ENCODE assay signal across 18 cellular contexts in genomic region chr2:127662937-127663565, GRCh38. TPM values are rescaled to one million over a fixed set of nuclear protein-coding genes. Genes with fewer than 3 reads are reported as not detected.
DNase-seq lines count a peak whose midpoint lies in the region; ATAC-seq and TF ChIP-seq lines count a peak whose summit lies in the region.
"Had no signal": no experiment of that assay in that cellular context is flagged by ENCODE, and none has a peak within 500 bp of the region (broad histone marks: within the 10 kb centered on the region; RNA-seq: fewer than 3 reads in every experiment).

No MANE protein-coding gene starts in this region.

- no peaks in the 10 kb centered on the region for H3K79me1 ChIP-seq in neuronal stem cell (ENCODE audit: low read depth, low read length)

- TF ChIP-seq EP300 in tibial nerve (IDR thresholded peaks at IDR 0.05): no peak

- BruUV-seq in A673 (replicated peaks; lab: Mats Ljungman, UMichigan): no TSS peak

- H2BK12ac ChIP-seq in neuronal stem cell (ENCODE audit: low read length): no peak overlapping the region

- peak overlapping the region in 8 of 10 donors; percentile 28 to 55 (median 42) for H3K4me3 ChIP-seq in heart right ventricle
- no peak overlapping the region for H3K4me3 ChIP-seq in neuronal stem cell (ENCODE audit: low read length in 2 of 2)
- H3K4me3 ChIP-seq in tibial nerve: peak overlapping the region; percentile 15 to 50 (median 29)
- no peak overlapping the region for H3K4me3 ChIP-seq in A673 (ENCODE audit: low read depth, low read length, poor library complexity, severe bottlenecking)
- H3K4me3 ChIP-seq: HAP-1 had no signal

- H3K27ac ChIP-seq in heart right ventricle (peak overlapping the region; percentile 7 to 96 (median 88)), neuronal stem cell (replicated peaks; ENCODE audit: low read length) (no peak overlapping the region), tibial nerve (peak overlapping the region; percentile 64 to 92 (median 84)), A673 (ENCODE audit: low read depth, low read length, poor library complexity, severe bottlenecking) (no peak overlapping the region)
- H3K27ac ChIP-seq: brain microvascular endothelial cell had no signal

- H3K9me3 Mint-ChIP-seq in chondrocyte (ENCODE audit: low read depth): no peaks in the 10 kb centered on the region
- H3K9me3 Mint-ChIP-seq: neural crest cell had no signal

- POLR2A ChIA-PET in A673 (lab: Charles Lee; ENCODE audit: low non-redundant PET): no interaction called here

- 39 to 41% methylated on average over 9 of the region's 9 CpGs for WGBS in heart right ventricle, 2 donors
- no CpG with 5 or more reads among the region's 9 CpGs for WGBS in neuronal stem cell (ENCODE audit: extremely low coverage in 2 of 2, insufficient read length in 2 of 2, insufficient replicate concordance in 1 of 2), 2 donors
- 58 to 59% methylated on average over 6 to 8 of the region's 9 CpGs for WGBS in tibial nerve, 2 donors

- H3K23ac ChIP-seq in neuronal stem cell (ENCODE audit: low read depth, low read length, poor library complexity): peak overlapping the region; percentile 0

- no peak overlapping the region for H4K91ac ChIP-seq in neuronal stem cell (ENCODE audit: low read depth, low read length, poor library complexity)

- H2AFZ ChIP-seq in neuronal stem cell (ENCODE audit: low read length): no peak overlapping the region

- H3K14ac ChIP-seq in neuronal stem cell (ENCODE audit: low read length): no peak overlapping the region

- no peak overlapping the region for H2BK5ac ChIP-seq in neuronal stem cell (ENCODE audit: low read length)

- peak in 4 of 8 donors; percentile 6 to 19 (median 8) for ATAC-seq in heart right ventricle

- TF ChIP-seq CTCF in chondrocyte (IDR thresholded peaks at IDR 0.05) (no peak), heart right ventricle (IDR thresholded peaks at IDR 0.05) (no peak), tibial nerve (IDR thresholded peaks at IDR 0.05) (no peak), A673 (conservative IDR thresholded peaks at IDR 0.05; ENCODE audit: low read depth, low read length) (no peak)

- H3K4me1 Mint-ChIP-seq in chondrocyte (ENCODE audit: low read depth): peaks cover 82% of the 10 kb centered on the region

- no peak overlapping the region for H4K8ac ChIP-seq in neuronal stem cell (ENCODE audit: low read depth, low read length)

- H3K4ac ChIP-seq in neuronal stem cell (ENCODE audit: low read length): no peak overlapping the region

- H3K9me3 ChIP-seq in heart right ventricle (peaks cover 0 to 4% (median 0%) of the 10 kb centered on the region in 11 donors), neuronal stem cell (replicated peaks in 1 of 2; ENCODE audit: control insufficient read depth in 2 of 2, insufficient read depth in 1 of 2, low read depth in 1 of 2, low read length in 2 of 2) (peaks cover 0 to 3% of the 10 kb centered on the region in 2 donors), tibial nerve (peaks cover 0 to 3% (median 0%) of the 10 kb centered on the region in 4 donors), A673 (ENCODE audit: low read depth, low read length, poor library complexity, severe bottlenecking) (no peaks in the 10 kb centered on the region)
- H3K9me3 ChIP-seq: HAP-1 had no signal

- peak overlapping the region; percentile 22 for H3K4me3 Mint-ChIP-seq in chondrocyte (ENCODE audit: unreplicated experiment)
- H3K4me3 Mint-ChIP-seq: neural crest cell had no signal

- H3K36me3 ChIP-seq in heart right ventricle: peaks cover 0 to 18% (median 0%) of the 10 kb centered on the region in 9 donors
- H3K36me3 ChIP-seq in neuronal stem cell (replicated peaks in 1 of 2; ENCODE audit: control insufficient read depth in 2 of 2, insufficient read depth in 2 of 2, low read length in 2 of 2): no peaks in the 10 kb centered on the region
- no peaks in the 10 kb centered on the region for H3K36me3 ChIP-seq in tibial nerve
- no peaks in the 10 kb centered on the region for H3K36me3 ChIP-seq in A673 (ENCODE audit: insufficient read depth, low read length, poor library complexity, severe bottlenecking)
- H3K36me3 ChIP-seq: brain microvascular endothelial cell, HAP-1 had no signal

- intact Hi-C loops in heart right ventricle (cut with DNase I): no loop called here
- intact Hi-C loops in A673 (cut with micrococcal nuclease; ENCODE audit: unreplicated experiment): no loop called here

- peaks cover 62 to 97% (median 87%) of the 10 kb centered on the region in 9 donors for H3K4me1 ChIP-seq in heart right ventricle
- peaks cover 13 to 16% of the 10 kb centered on the region in 2 donors for H3K4me1 ChIP-seq in neuronal stem cell (ENCODE audit: control insufficient read depth in 2 of 2, insufficient read depth in 1 of 2, low read depth in 1 of 2, low read length in 2 of 2)
- H3K4me1 ChIP-seq in tibial nerve: peaks cover 0 to 77% (median 45%) of the 10 kb centered on the region in 4 donors
- H3K4me1 ChIP-seq in A673 (ENCODE audit: insufficient read depth, low read length, poor library complexity, severe bottlenecking): no peaks in the 10 kb centered on the region
- H3K4me1 ChIP-seq: HAP-1 had no signal

- peak overlapping the region; percentile 67 for H3K18ac ChIP-seq in neuronal stem cell (ENCODE audit: low read length)

- no peak for TF ChIP-seq POLR2A in tibial nerve (IDR thresholded peaks at IDR 0.05)

- H3K9ac ChIP-seq in neuronal stem cell (ENCODE audit: low read depth, low read length, poor library complexity): no peak overlapping the region

- peaks cover 2% of the 10 kb centered on the region for H3K36me3 Mint-ChIP-seq in chondrocyte (ENCODE audit: low read depth)

- H3K27me3 ChIP-seq in heart right ventricle (peaks cover 0 to 35% (median 0%) of the 10 kb centered on the region in 7 donors), neuronal stem cell (ENCODE audit: control insufficient read depth in 3 of 3, insufficient read depth in 3 of 3, low read depth in 1 of 3, low read length in 3 of 3) (peaks cover 0 to 68% (median 31%) of the 10 kb centered on the region in 3 experiments), tibial nerve (no peaks in the 10 kb centered on the region), A673 (replicated peaks; ENCODE audit: insufficient read depth, low read depth, low read length, poor library complexity) (peaks cover 12% of the 10 kb centered on the region)

- H3K4me2 ChIP-seq in neuronal stem cell (ENCODE audit: insufficient read depth, low read length, poor library complexity, severe bottlenecking): no peak overlapping the region

- peak overlapping the region; percentile 75 for H3K27ac Mint-ChIP-seq in chondrocyte (ENCODE audit: unreplicated experiment)

- H3K27me3 Mint-ChIP-seq in chondrocyte (ENCODE audit: low read depth): no peaks in the 10 kb centered on the region

- H2BK120ac ChIP-seq in neuronal stem cell (ENCODE audit: low read depth, low read length): no peak overlapping the region

- H2AK5ac ChIP-seq in neuronal stem cell (ENCODE audit: low read depth, low read length): peak overlapping the region; percentile 80

- DNase-seq in chondrocyte (ENCODE audit: low spot score) (peak; percentile 85), heart right ventricle (peak in 1 of 2 donors; percentile 18), neuronal stem cell (ENCODE audit: low spot score) (no peak), tibial nerve (ENCODE audit: low spot score in 2 of 2) (peak in 1 of 2 donors; percentile 11), A673 (ENCODE audit: low spot score) (no peak), HCEC 1CT (no peak), HT-29 (ENCODE audit: low spot score) (no peak)
- DNase-seq: activated naive CD4-positive, alpha-beta T cell treated with anti-CD3 and anti-CD28 coated beads, Interleukin-2, amount 50 U/mL, for 16 hours; brain microvascular endothelial cell; Calu3; GDM1; mammary epithelial cell; NCI-H2029 treated with DMSO at 0.1 percent for 48 hours; NCI-H69; stimulated activated CD4-positive, alpha-beta T cell treated with anti-CD3 and anti-CD28 coated beads, Interleukin-4, amount 100 ng/mL, for 4 hours had no signal

- CTCF ChIA-PET in A673 (lab: Charles Lee): no interaction called here

- H2BK15ac ChIP-seq in neuronal stem cell (ENCODE audit: low read length): no peak overlapping the region

RNA-seq across cellular contexts. Expression of gene LIMS2, which starts 12.3 kb away (rescaled TPM):
- total RNA-seq in chondrocyte: 75.3 to 173 TPM (median 171 TPM) in 3 replicates
- 100 to 1,000 TPM; 150 to 285 (median 160) TPM for total RNA-seq in heart right ventricle
- polyA plus RNA-seq in heart right ventricle: 100 to 1,000 TPM; 148 to 687 TPM
- 2.1 TPM for polyA plus RNA-seq in neuronal stem cell (2013, experiment 1 of 2)
- 1.6 TPM for polyA plus RNA-seq in neuronal stem cell (2013, experiment 2 of 2)
- 100 to 1,000 TPM in 2 of 4 donors, 10 to 100 TPM in 2; 86.1 to 111 (median 98.1) TPM for total RNA-seq in tibial nerve
- 1.2 and 1.5 TPM in 2 replicates for total RNA-seq in A673 (2021)
- total RNA-seq in HT-29 (2014; rRNA removed; shearing (Covaris generic)): 30.6 and 32.0 TPM in 2 replicates

RNA-seq across cellular contexts. Expression of gene GPR17, which starts 17.1 kb away (rescaled TPM):
- total RNA-seq in chondrocyte: not detected in 3 replicates
- under 1 TPM in 6 of 10 donors, not detected in 4; 0.22 to 0.59 (median 0.46) TPM for total RNA-seq in heart right ventricle
- 10 to 100 TPM in 1 of 2 donors, under 1 TPM in 1; 0.28 to 16.5 TPM for polyA plus RNA-seq in heart right ventricle
- polyA plus RNA-seq in neuronal stem cell (2013, experiment 1 of 2): 0.06 TPM
- 0.04 TPM for polyA plus RNA-seq in neuronal stem cell (2013, experiment 2 of 2)
- total RNA-seq in tibial nerve: 1 to 10 TPM; 1.1 to 1.6 (median 1.2) TPM
- total RNA-seq in A673 (2021): 0.28 and 0.45 TPM in 2 replicates
- total RNA-seq in HT-29 (2014; rRNA removed; shearing (Covaris generic)): 0.21 and 0.64 TPM in 2 replicates
- total RNA-seq: Calu3; mammary epithelial cell; T-helper 1 cell treated with Interleukin-12 subunit alpha and Interleukin-12 subunit beta and Interleukin-4 antibody, amounts not matched to agents 30 ng/mL and 1 ng/mL, for 36 hours had no signal
- polyA plus RNA-seq: mammary epithelial cell had no signal

RNA-seq across cellular contexts. Expression of gene SFT2D3, which starts 38.2 kb away (rescaled TPM):
- total RNA-seq in chondrocyte (5.1 to 7.2 TPM (median 7.1 TPM) in 3 replicates), heart right ventricle (1 to 10 TPM; 2.2 to 4.0 (median 3.4) TPM), tibial nerve (10 to 100 TPM; 10.7 to 13.6 (median 12.4) TPM), A673 (2021) (7.1 and 7.6 TPM in 2 replicates)
- polyA plus RNA-seq in heart right ventricle: 1 to 10 TPM; 2.8 to 5.6 TPM
- polyA plus RNA-seq in neuronal stem cell (2013, experiment 1 of 2): 20.6 TPM
- 22.3 TPM for polyA plus RNA-seq in neuronal stem cell (2013, experiment 2 of 2)
- total RNA-seq in HT-29 (2014; rRNA removed; shearing (Covaris generic)): 11.1 and 13.3 TPM in 2 replicates

Comparison
In these comparisons a context has a peak if more than half of its experiments do, and no peak if none do; other contexts are left out.
1. H3K27ac ChIP-seq: peak in heart right ventricle (10 of 10) and tibial nerve (4 of 4); none in neuronal stem cell (single experiment) and A673 (single experiment).
2. H3K4me3 ChIP-seq: peak in heart right ventricle (8 of 10) and tibial nerve (4 of 4); none in neuronal stem cell (0 of 2) and A673 (single experiment).
3. RNA of gene LIMS2, which starts 12.3 kb away (total RNA-seq): 75.3 to 173 TPM in chondrocyte, 150 to 285 TPM in heart right ventricle, 86.1 to 111 TPM in tibial nerve and 30.6 to 32.0 TPM in HT-29; 1.2 to 1.5 TPM in A673; every median in the first group is over 10 times any median in the second.